Comparison of ENCODE assay signal across 38 cellular contexts in genomic region chr1:153248480-153248879, GRCh38. TPM values are rescaled to one million over a fixed set of nuclear protein-coding genes. Genes with fewer than 3 reads are reported as not detected.
"Had no signal": no experiment of that assay in that cellular context is flagged by ENCODE, and none has a peak within 500 bp of the region (broad histone marks: within the 10 kb centered on the region; RNA-seq: fewer than 3 reads in every experiment).

No MANE protein-coding gene starts in this region.

- H3K27me3 ChIP-seq: SJCRH30 had no signal

- ATAC-seq: Panc1, Right ventricle myocardium inferior, SK-N-SH treated with all-trans-retinoic acid at 6 μM for 48 hours had no signal

- H3K4me3 ChIP-seq: PC-9, SJCRH30, SK-N-MC had no signal

- DNase-seq: Karpas-422, KBM-7, MM.1S, NCI-H1048, NCI-H1092 treated with DMSO at 0.1 percent for 48 hours, NCI-H1105 treated with DMSO at 0.1 percent for 48 hours, NCI-H1417, NCI-H1436, NCI-H146, NCI-H1694, NCI-H187, NCI-H1930, NCI-H2029 treated with DMSO at 0.1 percent for 48 hours, NCI-H2081 treated with DMSO at 0.1 percent for 48 hours, NCI-H2107, NCI-H2171, NCI-H226, NCI-H446 treated with DMSO at 0.1 percent for 48 hours, NCI-H510A, NCI-H524, NCI-H526, NCI-H69, NCI-H748 treated with DMSO at 0.1 percent for 48 hours, NCI-H82, PC-9, SHP77 treated with DMSO at 0.1 percent for 48 hours, SJCRH30 had no signal

- H3K27ac ChIP-seq: KMS-11, PC-9, RWPE1, SJCRH30, SK-N-MC had no signal

- H3K9me3 ChIP-seq: SJCRH30 had no signal

- H3K4me1 ChIP-seq: SJCRH30 had no signal

- H3K36me3 ChIP-seq: SJCRH30 had no signal

RNA-seq across cellular contexts. Expression of gene LORICRIN, which starts 11.0 kb away (rescaled TPM):
- total RNA-seq: LHCN-M2, MCF 10A, OCI-LY7, PC-9, Right ventricle myocardium inferior, RPMI7951, SJCRH30, SK-MEL-5 had no signal

RNA-seq across cellular contexts. Expression of gene PRR9, which starts 31.1 kb away (rescaled TPM):
- total RNA-seq: LHCN-M2, MCF 10A, OCI-LY7, PC-9, Right ventricle myocardium inferior, RPMI7951, SJCRH30, SK-MEL-5 had no signal

RNA-seq across cellular contexts. Expression of gene LELP1, which starts 45.2 kb away (rescaled TPM):
- total RNA-seq: LHCN-M2, MCF 10A, OCI-LY7, PC-9, Right ventricle myocardium inferior, RPMI7951, SJCRH30, SK-MEL-5 had no signal
